ENCODE assay signal across 23 cellular contexts in genomic region chr5:59484618-59485017, GRCh38.
DNase-seq lines count a peak whose midpoint lies in the region; TF ChIP-seq lines count a peak whose summit lies in the region.
"Had no signal": no experiment of that assay in that cellular context is flagged by ENCODE, and none has a peak within 500 bp of the region (broad histone marks: within the 10 kb centered on the region; RNA-seq: fewer than 3 reads in every experiment).

No MANE protein-coding gene starts in this region.

- 77% methylated on average over 2 of the region's 2 CpGs for WGBS in mesenchymal stem cell

- no peak overlapping the region for H2BK15ac ChIP-seq in mesenchymal stem cell (ENCODE audit: low read depth, poor library complexity, severe bottlenecking)

- H3K9me3 ChIP-seq in mesenchymal stem cell (ENCODE audit: control insufficient read depth, low read length): no peaks in the 10 kb centered on the region
- H3K9me3 ChIP-seq: heart right ventricle, SJCRH30 had no signal

- H3K9ac ChIP-seq in mesenchymal stem cell (ENCODE audit: low read length): no peak overlapping the region

- peak overlapping the region; percentile 81 for H3K27ac ChIP-seq in mesenchymal stem cell (ENCODE audit: low read length, poor library complexity, severe bottlenecking)
- H3K27ac ChIP-seq: 22Rv1, brain microvascular endothelial cell, coronary artery, heart right ventricle, PC-9, WERI-Rb-1 had no signal

- no peak overlapping the region for H3K4ac ChIP-seq in mesenchymal stem cell (ENCODE audit: low read depth in 1 of 2, low read length in 2 of 2)

- H3K36me3 ChIP-seq in mesenchymal stem cell (ENCODE audit: control insufficient read depth in 1 of 2, insufficient read depth in 2 of 2, low read depth in 1 of 2, low read length in 2 of 2): no peaks in the 10 kb centered on the region
- H3K36me3 ChIP-seq: brain microvascular endothelial cell, heart right ventricle, SJCRH30, WERI-Rb-1 had no signal

- H3K18ac ChIP-seq in mesenchymal stem cell (ENCODE audit: low read depth in 1 of 2, low read length in 2 of 2): no peak overlapping the region

- H2BK5ac ChIP-seq in mesenchymal stem cell (ENCODE audit: low read depth, low read length, poor library complexity, severe bottlenecking): no peak overlapping the region

- H3K4me1 ChIP-seq in mesenchymal stem cell (ENCODE audit: control insufficient read depth, insufficient read depth, low read depth, low read length): peaks cover 8% of the 10 kb centered on the region

- no peaks in the 10 kb centered on the region for H3K36me3 Mint-ChIP-seq in activated naive CD8-positive, alpha-beta T cell treated with anti-CD3 and anti-CD28 coated beads for 36 hours
- H3K36me3 Mint-ChIP-seq: activated CD8-positive, alpha-beta memory T cell treated with anti-CD3 and anti-CD28 coated beads, Interleukin-2, amount 10 ng/mL, durations not matched to agents 7 days and 5 days; activated naive CD4-positive, alpha-beta T cell treated with anti-CD3 and anti-CD28 coated beads, Interleukin-2, amount 10 ng/mL, durations not matched to agents 7 days and 5 days; naive thymus-derived CD8-positive, alpha-beta T cell had no signal

- no peaks in the 10 kb centered on the region for H3K9me3 Mint-ChIP-seq in activated naive CD8-positive, alpha-beta T cell treated with anti-CD3 and anti-CD28 coated beads for 36 hours
- H3K9me3 Mint-ChIP-seq: activated naive CD4-positive, alpha-beta T cell treated with anti-CD3 and anti-CD28 coated beads, Interleukin-2, amount 10 ng/mL, durations not matched to agents 7 days and 5 days; naive thymus-derived CD8-positive, alpha-beta T cell had no signal

- no peak overlapping the region for H3K4me2 ChIP-seq in mesenchymal stem cell (ENCODE audit: low read length, poor library complexity, severe bottlenecking)
- H3K4me2 ChIP-seq: PC-9 had no signal

- H3K79me1 ChIP-seq in mesenchymal stem cell (replicated peaks; ENCODE audit: low read length, poor library complexity, severe bottlenecking): peaks cover 4% of the 10 kb centered on the region

- H3K4me3 ChIP-seq in mesenchymal stem cell (ENCODE audit: insufficient read depth in 1 of 2, low read depth in 1 of 2, low read length in 2 of 2): no peak overlapping the region
- H3K4me3 ChIP-seq: coronary artery, heart right ventricle, lung, PC-9, SJCRH30 had no signal

- DNase-seq in NCI-H82 (lab: John Stamatoyannopoulos, UW) (peak; percentile 9), NCI-H82 treated with DMSO at 0.1 percent for 48 hours (lab: John Stamatoyannopoulos, UW; ENCODE audit: unreplicated experiment) (no peak), GM20000 (ENCODE audit: low spot score) (peak; percentile 7), mesenchymal stem cell (peak; percentile 23), COLO829 (ENCODE audit: low spot score) (no peak), RKO (ENCODE audit: low spot score) (no peak)
- no peak for DNase-seq in activated naive CD8-positive, alpha-beta T cell treated with anti-CD3 and anti-CD28 coated beads for 36 hours
- DNase-seq in activated CD8-positive, alpha-beta memory T cell treated with anti-CD3 and anti-CD28 coated beads for 24 hours: no peak
- DNase-seq: activated CD8-positive, alpha-beta memory T cell treated with anti-CD3 and anti-CD28 coated beads, Interleukin-2, amount 10 ng/mL, durations not matched to agents 7 days and 5 days; activated naive CD4-positive, alpha-beta T cell treated with anti-CD3 and anti-CD28 coated beads, Interleukin-2, amount 10 ng/mL, durations not matched to agents 7 days and 5 days; heart right ventricle; naive thymus-derived CD8-positive, alpha-beta T cell; NCI-H2171; PC-9; SJCRH30; stimulated activated CD4-positive, alpha-beta T cell treated with anti-CD3 and anti-CD28 coated beads, Interleukin-4, amount 100 ng/mL, for 1 hour; T-helper 2 cell; WERI-Rb-1 had no signal

- peaks cover 12% of the 10 kb centered on the region for H3K27me3 Mint-ChIP-seq in activated naive CD8-positive, alpha-beta T cell treated with anti-CD3 and anti-CD28 coated beads for 36 hours
- H3K27me3 Mint-ChIP-seq: activated naive CD4-positive, alpha-beta T cell treated with anti-CD3 and anti-CD28 coated beads, Interleukin-2, amount 10 ng/mL, durations not matched to agents 7 days and 5 days had no signal

- H4K91ac ChIP-seq in mesenchymal stem cell (ENCODE audit: low read length): no peak overlapping the region

- no peak overlapping the region for H4K8ac ChIP-seq in mesenchymal stem cell (ENCODE audit: low read length)

- H3K27me3 ChIP-seq in mesenchymal stem cell (ENCODE audit: control insufficient read depth in 1 of 2, insufficient read depth in 1 of 2, low read length in 2 of 2): peaks cover 0 to 35% of the 10 kb centered on the region in 2 experiments
- H3K27me3 ChIP-seq: brain microvascular endothelial cell, heart right ventricle, SJCRH30 had no signal

- peak overlapping the region; percentile 79 for H3K27ac Mint-ChIP-seq in activated naive CD8-positive, alpha-beta T cell treated with anti-CD3 and anti-CD28 coated beads for 36 hours
- H3K27ac Mint-ChIP-seq: activated CD8-positive, alpha-beta memory T cell treated with anti-CD3 and anti-CD28 coated beads, Interleukin-2, amount 10 ng/mL, durations not matched to agents 7 days and 5 days; activated naive CD4-positive, alpha-beta T cell treated with anti-CD3 and anti-CD28 coated beads, Interleukin-2, amount 10 ng/mL, durations not matched to agents 7 days and 5 days; B cell had no signal

- H3K23ac ChIP-seq in mesenchymal stem cell (ENCODE audit: low read length in 2 of 2): no peak overlapping the region

- H3K14ac ChIP-seq in mesenchymal stem cell (ENCODE audit: low read length in 2 of 2): no peak overlapping the region

- no peak overlapping the region for H2AFZ ChIP-seq in mesenchymal stem cell (ENCODE audit: low read depth, low read length)
- H2AFZ ChIP-seq: PC-9 had no signal

- H2BK12ac ChIP-seq in mesenchymal stem cell (ENCODE audit: low read length in 2 of 2): no peak overlapping the region

- H2BK120ac ChIP-seq in mesenchymal stem cell (ENCODE audit: low read depth, low read length): no peak overlapping the region

- H3K4me3 Mint-ChIP-seq in activated naive CD8-positive, alpha-beta T cell treated with anti-CD3 and anti-CD28 coated beads for 36 hours: peak overlapping the region; percentile 3
- H3K4me3 Mint-ChIP-seq: activated CD8-positive, alpha-beta memory T cell treated with anti-CD3 and anti-CD28 coated beads, Interleukin-2, amount 10 ng/mL, durations not matched to agents 7 days and 5 days; activated naive CD4-positive, alpha-beta T cell treated with anti-CD3 and anti-CD28 coated beads, Interleukin-2, amount 10 ng/mL, durations not matched to agents 7 days and 5 days; B cell; naive thymus-derived CD8-positive, alpha-beta T cell had no signal

- peak overlapping the region; percentile 90 for H2AK5ac ChIP-seq in mesenchymal stem cell (ENCODE audit: low read length, severe bottlenecking)

- no peak for TF ChIP-seq CTCF in GM20000 (IDR thresholded peaks at IDR 0.05; ENCODE audit: extremely low read depth, missing control alignments)

- peaks cover 24% of the 10 kb centered on the region for H3K4me1 Mint-ChIP-seq in activated naive CD8-positive, alpha-beta T cell treated with anti-CD3 and anti-CD28 coated beads for 36 hours
- H3K4me1 Mint-ChIP-seq: activated naive CD4-positive, alpha-beta T cell treated with anti-CD3 and anti-CD28 coated beads, Interleukin-2, amount 10 ng/mL, durations not matched to agents 7 days and 5 days; naive thymus-derived CD8-positive, alpha-beta T cell had no signal

Comparison
In these comparisons a context has a peak if more than half of its experiments do, and no peak if none do; other contexts are left out.
1. DNase-seq: peak in NCI-H82 (single experiment), GM20000 (single experiment) and mesenchymal stem cell (single experiment); none in NCI-H82 treated with DMSO at 0.1 percent for 48 hours (single experiment), activated naive CD8-positive, alpha-beta T cell treated with anti-CD3 and anti-CD28 coated beads for 36 hours (single experiment), COLO829 (single experiment), RKO (single experiment) and activated CD8-positive, alpha-beta memory T cell treated with anti-CD3 and anti-CD28 coated beads for 24 hours (single experiment).